In the genomic region with DNA sequence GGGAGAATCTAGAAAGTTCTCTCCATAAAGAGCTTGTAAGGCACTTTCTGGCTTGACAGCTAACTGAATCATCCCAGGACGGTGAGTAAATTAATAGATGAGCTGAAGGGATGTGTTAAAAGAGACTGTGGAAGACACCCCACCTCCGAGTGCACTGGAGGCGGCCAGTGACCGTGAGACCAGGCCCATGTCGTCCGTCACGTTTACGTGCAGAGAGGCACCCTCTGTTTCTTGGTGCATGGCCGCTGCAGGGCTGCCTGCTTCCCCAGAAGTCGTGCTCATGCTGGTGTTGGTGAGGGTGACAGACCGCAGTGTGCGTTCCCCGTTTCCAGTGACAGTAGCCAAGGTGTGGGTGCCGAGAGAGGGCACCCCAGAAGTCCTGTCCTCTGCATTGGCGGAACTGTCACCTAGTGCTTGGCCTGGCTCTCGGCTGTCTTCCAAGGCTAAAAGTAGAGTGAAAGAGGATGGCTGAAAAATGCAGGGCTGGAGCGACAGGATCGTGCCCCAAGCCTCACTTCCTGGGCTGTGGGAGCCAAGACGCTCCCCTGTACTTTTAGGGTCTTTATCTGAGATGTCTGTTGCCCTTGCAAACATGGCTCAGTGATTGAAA, we compare ENCODE assay signal across 24 cellular contexts. TPM values are rescaled to one million over a fixed set of nuclear protein-coding genes. Genes with fewer than 3 reads are reported as not detected.
A peak's percentile ranks its signal among the peaks of the same experiment; 100 is the strongest.
DNase-seq lines count a peak whose midpoint lies in the region; ATAC-seq and TF ChIP-seq lines count a peak whose summit lies in the region.
"Had no signal": no experiment of that assay in that cellular context is flagged by ENCODE, and none has a peak within 500 bp of the region (broad histone marks: within the 10 kb centered on the region; RNA-seq: fewer than 3 reads in every experiment).

No MANE protein-coding gene starts in this region.

- H3K36me3 ChIP-seq in left ventricle myocardium inferior (peaks cover 99% of the 10 kb centered on the region), OCI-LY7 (ENCODE audit: insufficient read depth, low read length) (no peaks in the 10 kb centered on the region)

- H3K27ac ChIP-seq in left ventricle myocardium inferior (replicated peaks) (peak overlapping the region; percentile 74), RWPE1 (no peak overlapping the region), OCI-LY7 (ENCODE audit: low read depth, low read length, poor library complexity, severe bottlenecking) (no peak overlapping the region)
- H3K27ac ChIP-seq: 22Rv1, C4-2B had no signal

- intact Hi-C loops in Right ventricle myocardium inferior (cut with DNase I), result loop anchor here (5.0 kb wide), 1 partner anchor 38 kb away; no protein-coding TSS in a partner anchor
- intact Hi-C loops in cardiac septum (cut with DNase I), result no loop called here
- intact Hi-C loops in left ventricle myocardium inferior (cut with micrococcal nuclease), result no loop called here
- intact Hi-C loops in OCI-LY7 (cut with micrococcal nuclease; ENCODE audit: unreplicated experiment), result no loop called here

- DNase-seq in Right ventricle myocardium inferior (ENCODE audit: missing footprints), result no peak
- no peak for DNase-seq in cardiac septum (ENCODE audit: low spot score)
- DNase-seq in left ventricle myocardium inferior, result no peak
- DNase-seq in left lobe of liver (ENCODE audit: low spot score), result peak; percentile 32
- DNase-seq in Kasumi-1 (lab: John Stamatoyannopoulos, UW), result no peak
- DNase-seq in RWPE1 (ENCODE audit: low spot score), result no peak
- DNase-seq in OCI-LY7 (ENCODE audit: low spot score), result no peak
- DNase-seq: Caco-2; CD8-positive, alpha-beta T cell; GOT3; HFFc6; MV-4-11; NCI-H1105 treated with DMSO at 0.1 percent for 48 hours; NCI-H146; NCI-H1930; NCI-H2107; NCI-H446 treated with DMSO at 0.1 percent for 48 hours; NCI-H526 had no signal

- no peaks in the 10 kb centered on the region for H3K27me3 ChIP-seq in left ventricle myocardium inferior (ENCODE audit: low read depth)

- BruUV-seq in OCI-LY7 (replicated peaks; lab: Mats Ljungman, UMichigan), result no TSS peak

- H3K4me3 ChIP-seq in left ventricle myocardium inferior, result no peak overlapping the region
- H3K4me3 ChIP-seq in OCI-LY7 (ENCODE audit: low read depth, low read length, poor library complexity, severe bottlenecking), result no peak overlapping the region
- H3K4me3 ChIP-seq: HAP-1, K562 had no signal

- POLR2A ChIA-PET in RWPE1 (lab: Yijun Ruan, JAX; ENCODE audit: low non-redundant PET), result no interaction called here
- POLR2A ChIA-PET in OCI-LY7 (lab: Charles Lee), result no interaction called here

- no peaks in the 10 kb centered on the region for H4K20me1 ChIP-seq in OCI-LY7 (ENCODE audit: insufficient read depth, low read length)

- H3K4me2 ChIP-seq in OCI-LY7 (ENCODE audit: low read length), result no peak overlapping the region

- H3K79me2 ChIP-seq in OCI-LY7 (ENCODE audit: insufficient read depth, low read depth, low read length), result no peaks in the 10 kb centered on the region

- ATAC-seq in Right ventricle myocardium inferior, result peak; percentile 65
- no peak for ATAC-seq in left lobe of liver
- no peak for ATAC-seq in HG03521 (IDR thresholded peaks at IDR 0.05; ENCODE audit: unreplicated experiment)
- ATAC-seq: CD8-positive, alpha-beta T cell; K562; Panc1 had no signal

- no peaks in the 10 kb centered on the region for H3K9me2 ChIP-seq in OCI-LY7 (ENCODE audit: insufficient read depth, low read length)

- TF ChIP-seq CTCF in left ventricle myocardium inferior (IDR thresholded peaks at IDR 0.05; ENCODE audit: borderline replicate concordance) (no peak), RWPE1 (conservative IDR thresholded peaks at IDR 0.05; ENCODE audit: low read depth) (no peak), OCI-LY7 (conservative IDR thresholded peaks at IDR 0.05; ENCODE audit: low read length) (no peak)

- no peak overlapping the region for H2AFZ ChIP-seq in OCI-LY7 (ENCODE audit: low read length)

- H3K4me1 ChIP-seq in left ventricle myocardium inferior (peaks cover 81% of the 10 kb centered on the region), OCI-LY7 (ENCODE audit: insufficient read depth, low read length, poor library complexity, severe bottlenecking) (no peaks in the 10 kb centered on the region)
- H3K4me1 ChIP-seq: Caco-2, HAP-1 had no signal

- CTCF ChIA-PET in RWPE1 (lab: Yijun Ruan, JAX) (no interaction called here), OCI-LY7 (lab: Charles Lee; ENCODE audit: unreplicated experiment) (no interaction called here)

- no peaks in the 10 kb centered on the region for H3K9me3 ChIP-seq in left ventricle myocardium inferior (replicated peaks)
- no peaks in the 10 kb centered on the region for H3K9me3 ChIP-seq in OCI-LY7 (ENCODE audit: low read length)
- H3K9me3 ChIP-seq: Caco-2, HAP-1 had no signal

RNA-seq across cellular contexts. Expression of a gene that starts 41.1 kb away (rescaled TPM):
- total RNA-seq in Right ventricle myocardium inferior (95.0 TPM), cardiac septum (151 TPM), left ventricle myocardium inferior (105 TPM), left lobe of liver (5.4 TPM), OCI-LY7 (2022) (4.9 and 6.0 TPM in 2 replicates)
- 2.4 and 5.7 TPM in 2 replicates for total RNA-seq in OCI-LY7 (2014; rRNA removed; shearing (Covaris generic))

Comparison
In these comparisons a context has a peak if more than half of its experiments do, and no peak if none do; other contexts are left out.
1. RNA of a gene that starts 41.1 kb away (total RNA-seq): 151 TPM in cardiac septum (single experiment), 105 TPM in left ventricle myocardium inferior (single experiment) and 95.0 TPM in Right ventricle myocardium inferior (single experiment); 2.4 to 6.0 TPM in OCI-LY7 and 5.4 TPM in left lobe of liver (single experiment); every median in the first group is over 10 times any median in the second.